16 cellular contexts compared by ENCODE assay signal in genomic region chr2:45688479-45689298, GRCh38. TPM values are rescaled to one million over a fixed set of nuclear protein-coding genes. Genes with fewer than 3 reads are reported as not detected.
DNase-seq lines count a peak whose midpoint lies in the region; ATAC-seq and TF ChIP-seq lines count a peak whose summit lies in the region.
"Had no signal": no experiment of that assay in that cellular context is flagged by ENCODE, and none has a peak within 500 bp of the region (broad histone marks: within the 10 kb centered on the region; RNA-seq: fewer than 3 reads in every experiment).

No MANE protein-coding gene starts in this region.

- no peak for TF ChIP-seq CTCF in astrocyte of the cerebellum (IDR thresholded peaks at IDR 0.05; ENCODE audit: low read depth, low read length, missing control alignments)
- TF ChIP-seq CTCF in transverse colon (IDR thresholded peaks at IDR 0.05) = no peak
- no peak for TF ChIP-seq CTCF in esophagus squamous epithelium (IDR thresholded peaks at IDR 0.05)

- H3K27me3 ChIP-seq in transverse colon (no peaks in the 10 kb centered on the region), esophagus squamous epithelium (no peaks in the 10 kb centered on the region)
- H3K27me3 ChIP-seq: left lung had no signal

- no peak for ATAC-seq in HG02970 (IDR thresholded peaks at IDR 0.05; ENCODE audit: low FRiP score, unreplicated experiment)
- ATAC-seq: left lung, WTC11 had no signal

- WGBS in transverse colon (ENCODE audit: low coverage in 1 of 2), 2 donors = 26 to 50% methylated on average over 4 of the region's 4 CpGs
- 86 to 88% methylated on average over 4 of the region's 4 CpGs for WGBS in esophagus squamous epithelium, 2 donors

- H3K4me1 ChIP-seq in transverse colon = peaks cover 8 to 57% (median 32%) of the 10 kb centered on the region in 4 donors
- H3K4me1 ChIP-seq in esophagus squamous epithelium = peaks cover 10 to 34% (median 12%) of the 10 kb centered on the region in 3 donors
- H3K4me1 ChIP-seq: prostate gland had no signal

- in situ Hi-C loops in astrocyte of the cerebellum (cut with HindIII; ENCODE audit: low sequenced_read_pairs) (loop anchor here (5.0 kb wide), 1 partner anchor 79 kb away; no protein-coding TSS in a partner anchor), transverse colon (cut with MboI; ENCODE audit: low pct_ligation_motif_present in 1 of 4, low pct_unique_long_range_greater_than_20kb in 1 of 4, low sequenced_read_pairs in 3 of 4) (no loop called here)

- no peak overlapping the region for H3K4me3 ChIP-seq in astrocyte of the cerebellum (ENCODE audit: low read depth, low read length)
- H3K4me3 ChIP-seq in transverse colon = no peak overlapping the region
- H3K4me3 ChIP-seq in esophagus squamous epithelium = no peak overlapping the region
- H3K4me3 ChIP-seq: left lung, prostate gland had no signal

- intact Hi-C loops in transverse colon (cut with DNase I; ENCODE audit: low total_unique reads) (no loop called here), esophagus squamous epithelium (cut with DNase I) (no loop called here)

- no peaks in the 10 kb centered on the region for H3K9me3 ChIP-seq in transverse colon
- H3K9me3 ChIP-seq in esophagus squamous epithelium = no peaks in the 10 kb centered on the region
- H3K9me3 ChIP-seq: left lung, prostate gland had no signal

- TF ChIP-seq POLR2A in transverse colon (IDR thresholded peaks at IDR 0.05) (no peak), esophagus squamous epithelium (IDR thresholded peaks at IDR 0.05) (no peak)

- TF ChIP-seq EP300 in transverse colon (IDR thresholded peaks at IDR 0.05; ENCODE audit: low read depth) = no peak

- DNase-seq in NCI-H82 (lab: John Stamatoyannopoulos, UW) (peak; percentile 11), NCI-H82 treated with DMSO at 0.1 percent for 48 hours (lab: John Stamatoyannopoulos, UW; ENCODE audit: unreplicated experiment) (no peak), NCI-H146 treated with DMSO at 0.1 percent for 48 hours (lab: John Stamatoyannopoulos, UW; ENCODE audit: unreplicated experiment) (peak; percentile 24), astrocyte of the cerebellum (ENCODE audit: low read depth) (peak; percentile 22), transverse colon (no peak), esophagus squamous epithelium (lab: John Stamatoyannopoulos, UW) (no peak), hepatic stellate cell (ENCODE audit: low spot score) (no peak)
- DNase-seq: activated naive CD4-positive, alpha-beta T cell treated with Interleukin-2 at 50 U/mL for 16 hours; COR-L47; GDM1; left lung; substantia nigra; SW 1271 had no signal

- H3K36me3 ChIP-seq in transverse colon (no peaks in the 10 kb centered on the region), esophagus squamous epithelium (no peaks in the 10 kb centered on the region)
- H3K36me3 ChIP-seq: left lung, prostate gland had no signal

- H3K27ac ChIP-seq in transverse colon (peak overlapping the region in 3 of 4 donors; percentile 18 to 36 (median 36)), esophagus squamous epithelium (no peak overlapping the region)
- H3K27ac ChIP-seq: left lung, prostate gland had no signal

RNA-seq across cellular contexts. Expression of gene PRKCE, which starts 37.2 kb away (rescaled TPM):
- 10 to 100 TPM in 3 of 4 donors, 1 to 10 TPM in 1; 8.6 to 20.6 (median 11.3) TPM for total RNA-seq in transverse colon
- 10 to 100 TPM in 2 of 4 donors, 1 to 10 TPM in 2; 6.5 to 13.7 (median 9.9) TPM for total RNA-seq in esophagus squamous epithelium

Comparison
In these comparisons a context has a peak if more than half of its experiments do, and no peak if none do; other contexts are left out.
1. DNase-seq: peak in NCI-H82 (single experiment), NCI-H146 treated with DMSO at 0.1 percent for 48 hours (single experiment) and astrocyte of the cerebellum (single experiment); none in NCI-H82 treated with DMSO at 0.1 percent for 48 hours (single experiment), transverse colon (single experiment), esophagus squamous epithelium (single experiment) and hepatic stellate cell (single experiment).
2. H3K27ac ChIP-seq: peak in transverse colon (3 of 4); none in esophagus squamous epithelium (0 of 4).